2 cellular contexts compared by ENCODE assay signal in the genomic region with DNA sequence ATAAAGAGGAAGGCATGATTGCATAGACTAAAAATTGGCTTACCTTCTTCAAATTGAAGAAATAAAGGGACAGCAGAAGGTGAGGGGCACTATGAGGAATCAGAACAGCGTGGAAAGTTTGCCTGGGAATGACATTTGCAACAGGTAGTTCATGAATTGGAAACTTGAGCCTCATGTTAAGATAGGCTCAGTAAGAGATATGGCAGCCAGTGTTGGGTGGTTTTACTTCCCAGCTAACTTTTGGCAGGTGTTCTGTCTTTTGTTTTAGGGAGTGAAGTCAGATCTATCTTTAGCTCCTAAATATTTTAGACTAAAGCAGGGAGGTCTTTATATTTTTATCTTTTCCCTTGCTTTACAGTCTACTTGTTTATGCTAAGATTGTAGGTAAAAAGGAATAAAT.
TF ChIP-seq lines count a peak whose summit lies in the region.

No MANE protein-coding gene starts in this region.

TF ChIP-seq in HEK293, 187 proteins besides CTCF, POLR2A, EP300 and RAD21:
- TF ChIP-seq, protein P1, sequence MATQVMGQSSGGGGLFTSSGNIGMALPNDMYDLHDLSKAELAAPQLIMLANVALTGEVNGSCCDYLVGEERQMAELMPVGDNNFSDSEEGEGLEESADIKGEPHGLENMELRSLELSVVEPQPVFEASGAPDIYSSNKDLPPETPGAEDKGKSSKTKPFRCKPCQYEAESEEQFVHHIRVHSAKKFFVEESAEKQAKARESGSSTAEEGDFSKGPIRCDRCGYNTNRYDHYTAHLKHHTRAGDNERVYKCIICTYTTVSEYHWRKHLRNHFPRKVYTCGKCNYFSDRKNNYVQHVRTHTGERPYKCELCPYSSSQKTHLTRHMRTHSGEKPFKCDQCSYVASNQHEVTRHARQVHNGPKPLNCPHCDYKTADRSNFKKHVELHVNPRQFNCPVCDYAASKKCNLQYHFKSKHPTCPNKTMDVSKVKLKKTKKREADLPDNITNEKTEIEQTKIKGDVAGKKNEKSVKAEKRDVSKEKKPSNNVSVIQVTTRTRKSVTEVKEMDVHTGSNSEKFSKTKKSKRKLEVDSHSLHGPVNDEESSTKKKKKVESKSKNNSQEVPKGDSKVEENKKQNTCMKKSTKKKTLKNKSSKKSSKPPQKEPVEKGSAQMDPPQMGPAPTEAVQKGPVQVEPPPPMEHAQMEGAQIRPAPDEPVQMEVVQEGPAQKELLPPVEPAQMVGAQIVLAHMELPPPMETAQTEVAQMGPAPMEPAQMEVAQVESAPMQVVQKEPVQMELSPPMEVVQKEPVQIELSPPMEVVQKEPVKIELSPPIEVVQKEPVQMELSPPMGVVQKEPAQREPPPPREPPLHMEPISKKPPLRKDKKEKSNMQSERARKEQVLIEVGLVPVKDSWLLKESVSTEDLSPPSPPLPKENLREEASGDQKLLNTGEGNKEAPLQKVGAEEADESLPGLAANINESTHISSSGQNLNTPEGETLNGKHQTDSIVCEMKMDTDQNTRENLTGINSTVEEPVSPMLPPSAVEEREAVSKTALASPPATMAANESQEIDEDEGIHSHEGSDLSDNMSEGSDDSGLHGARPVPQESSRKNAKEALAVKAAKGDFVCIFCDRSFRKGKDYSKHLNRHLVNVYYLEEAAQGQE (tag by site-specific recombination; IDR thresholded peaks at IDR 0.05): no peak
- TF ChIP-seq SCRT2 (tag by site-specific recombination; IDR thresholded peaks at IDR 0.05): peak; percentile 94
- TF ChIP-seq ZNF558 (tag by site-specific recombination; IDR thresholded peaks at IDR 0.05): no peak
- no peak for TF ChIP-seq ZBTB7A (tag by site-specific recombination; IDR thresholded peaks at IDR 0.05; ENCODE audit: low read depth)
- TF ChIP-seq HOXC10 (CRISPR knock-in tag; IDR thresholded peaks at IDR 0.05): no peak
- peak; percentile 96 for TF ChIP-seq SCRT1 (tag by site-specific recombination; IDR thresholded peaks at IDR 0.05; ENCODE audit: borderline replicate concordance)
- TF ChIP-seq, protein P2, sequence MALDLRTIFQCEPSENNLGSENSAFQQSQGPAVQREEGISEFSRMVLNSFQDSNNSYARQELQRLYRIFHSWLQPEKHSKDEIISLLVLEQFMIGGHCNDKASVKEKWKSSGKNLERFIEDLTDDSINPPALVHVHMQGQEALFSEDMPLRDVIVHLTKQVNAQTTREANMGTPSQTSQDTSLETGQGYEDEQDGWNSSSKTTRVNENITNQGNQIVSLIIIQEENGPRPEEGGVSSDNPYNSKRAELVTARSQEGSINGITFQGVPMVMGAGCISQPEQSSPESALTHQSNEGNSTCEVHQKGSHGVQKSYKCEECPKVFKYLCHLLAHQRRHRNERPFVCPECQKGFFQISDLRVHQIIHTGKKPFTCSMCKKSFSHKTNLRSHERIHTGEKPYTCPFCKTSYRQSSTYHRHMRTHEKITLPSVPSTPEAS (tag by site-specific recombination; IDR thresholded peaks at IDR 0.05): no peak
- TF ChIP-seq ZNF274 (IDR thresholded peaks at IDR 0.05; ENCODE audit: low read length): no peak
- no peak for TF ChIP-seq ZNF274 (tag by site-specific recombination; IDR thresholded peaks at IDR 0.05; ENCODE audit: borderline replicate concordance)
- no peak for TF ChIP-seq ZNF529 (tag by site-specific recombination; IDR thresholded peaks at IDR 0.05; ENCODE audit: insufficient replicate concordance)
- no peak for TF ChIP-seq ZNF530 (tag by site-specific recombination; IDR thresholded peaks at IDR 0.05; ENCODE audit: low read depth)
- TF ChIP-seq, protein P3, sequence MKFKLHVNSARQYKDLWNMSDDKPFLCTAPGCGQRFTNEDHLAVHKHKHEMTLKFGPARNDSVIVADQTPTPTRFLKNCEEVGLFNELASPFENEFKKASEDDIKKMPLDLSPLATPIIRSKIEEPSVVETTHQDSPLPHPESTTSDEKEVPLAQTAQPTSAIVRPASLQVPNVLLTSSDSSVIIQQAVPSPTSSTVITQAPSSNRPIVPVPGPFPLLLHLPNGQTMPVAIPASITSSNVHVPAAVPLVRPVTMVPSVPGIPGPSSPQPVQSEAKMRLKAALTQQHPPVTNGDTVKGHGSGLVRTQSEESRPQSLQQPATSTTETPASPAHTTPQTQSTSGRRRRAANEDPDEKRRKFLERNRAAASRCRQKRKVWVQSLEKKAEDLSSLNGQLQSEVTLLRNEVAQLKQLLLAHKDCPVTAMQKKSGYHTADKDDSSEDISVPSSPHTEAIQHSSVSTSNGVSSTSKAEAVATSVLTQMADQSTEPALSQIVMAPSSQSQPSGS (tag by site-specific recombination; IDR thresholded peaks at IDR 0.05; ENCODE audit: low read depth): no peak
- no peak for TF ChIP-seq ZNF623 (tag by site-specific recombination; IDR thresholded peaks at IDR 0.05)
- no peak for TF ChIP-seq ZNF704 (tag by site-specific recombination; IDR thresholded peaks at IDR 0.05)
- no peak for TF ChIP-seq ZNF423 (tag by site-specific recombination; IDR thresholded peaks at IDR 0.05)
- no peak for TF ChIP-seq REPIN1 (tag by site-specific recombination; IDR thresholded peaks at IDR 0.05; ENCODE audit: low read depth)
- TF ChIP-seq ZBTB21 (tag by site-specific recombination; IDR thresholded peaks at IDR 0.05): no peak

TF ChIP-seq in WTC11, 78 proteins besides CTCF, POLR2A, EP300 and RAD21 (continued from another document):
- TF ChIP-seq, protein P4, sequence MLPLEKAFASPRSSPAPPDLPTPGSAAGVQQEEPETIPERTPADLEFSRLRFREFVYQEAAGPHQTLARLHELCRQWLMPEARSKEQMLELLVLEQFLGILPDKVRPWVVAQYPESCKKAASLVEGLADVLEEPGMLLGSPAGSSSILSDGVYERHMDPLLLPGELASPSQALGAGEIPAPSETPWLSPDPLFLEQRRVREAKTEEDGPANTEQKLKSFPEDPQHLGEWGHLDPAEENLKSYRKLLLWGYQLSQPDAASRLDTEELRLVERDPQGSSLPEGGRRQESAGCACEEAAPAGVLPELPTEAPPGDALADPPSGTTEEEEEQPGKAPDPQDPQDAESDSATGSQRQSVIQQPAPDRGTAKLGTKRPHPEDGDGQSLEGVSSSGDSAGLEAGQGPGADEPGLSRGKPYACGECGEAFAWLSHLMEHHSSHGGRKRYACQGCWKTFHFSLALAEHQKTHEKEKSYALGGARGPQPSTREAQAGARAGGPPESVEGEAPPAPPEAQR (CRISPR knock-in tag; IDR thresholded peaks at IDR 0.05): no peak
- TF ChIP-seq GRHL2 (CRISPR knock-in tag; IDR thresholded peaks at IDR 0.05; ENCODE audit: insufficient replicate concordance, severe bottlenecking): no peak
- TF ChIP-seq, protein P5, sequence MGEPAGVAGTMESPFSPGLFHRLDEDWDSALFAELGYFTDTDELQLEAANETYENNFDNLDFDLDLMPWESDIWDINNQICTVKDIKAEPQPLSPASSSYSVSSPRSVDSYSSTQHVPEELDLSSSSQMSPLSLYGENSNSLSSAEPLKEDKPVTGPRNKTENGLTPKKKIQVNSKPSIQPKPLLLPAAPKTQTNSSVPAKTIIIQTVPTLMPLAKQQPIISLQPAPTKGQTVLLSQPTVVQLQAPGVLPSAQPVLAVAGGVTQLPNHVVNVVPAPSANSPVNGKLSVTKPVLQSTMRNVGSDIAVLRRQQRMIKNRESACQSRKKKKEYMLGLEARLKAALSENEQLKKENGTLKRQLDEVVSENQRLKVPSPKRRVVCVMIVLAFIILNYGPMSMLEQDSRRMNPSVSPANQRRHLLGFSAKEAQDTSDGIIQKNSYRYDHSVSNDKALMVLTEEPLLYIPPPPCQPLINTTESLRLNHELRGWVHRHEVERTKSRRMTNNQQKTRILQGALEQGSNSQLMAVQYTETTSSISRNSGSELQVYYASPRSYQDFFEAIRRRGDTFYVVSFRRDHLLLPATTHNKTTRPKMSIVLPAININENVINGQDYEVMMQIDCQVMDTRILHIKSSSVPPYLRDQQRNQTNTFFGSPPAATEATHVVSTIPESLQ (CRISPR knock-in tag; IDR thresholded peaks at IDR 0.05): no peak
- TF ChIP-seq AR (CRISPR knock-in tag; IDR thresholded peaks at IDR 0.05): no peak
- TF ChIP-seq HMGA2 (CRISPR knock-in tag; IDR thresholded peaks at IDR 0.05): no peak
- no peak for TF ChIP-seq ZBTB21 (CRISPR knock-in tag; IDR thresholded peaks at IDR 0.05; ENCODE audit: borderline replicate concordance)
- TF ChIP-seq JAZF1 (CRISPR knock-in tag; IDR thresholded peaks at IDR 0.05): no peak
- no peak for TF ChIP-seq IRF1 (CRISPR knock-in tag; IDR thresholded peaks at IDR 0.05)
- TF ChIP-seq TEAD4 (CRISPR knock-in tag; IDR thresholded peaks at IDR 0.05): no peak
